12 cellular contexts compared by ENCODE assay signal in genomic region chr9:99762470-99762869, GRCh38. TPM values are rescaled to one million over a fixed set of nuclear protein-coding genes. Genes with fewer than 3 reads are reported as not detected.
A peak's percentile ranks its signal among the peaks of the same experiment; 100 is the strongest.
DNase-seq lines count a peak whose midpoint lies in the region; ATAC-seq lines count a peak whose summit lies in the region.
"Had no signal": no experiment of that assay in that cellular context is flagged by ENCODE, and none has a peak within 500 bp of the region (broad histone marks: within the 10 kb centered on the region; RNA-seq: fewer than 3 reads in every experiment).

No MANE protein-coding gene starts in this region.

- no peaks in the 10 kb centered on the region for H3K79me2 ChIP-seq in mesendoderm (ENCODE audit: control insufficient read depth, insufficient read depth, low read length)

- peak; percentile 100 for ATAC-seq in GM18517 (IDR thresholded peaks at IDR 0.05; ENCODE audit: unreplicated experiment)
- peak; percentile 99 for ATAC-seq in GM21367 (IDR thresholded peaks at IDR 0.05; ENCODE audit: unreplicated experiment)
- ATAC-seq in HG03135 (IDR thresholded peaks at IDR 0.05; ENCODE audit: unreplicated experiment), result peak; percentile 98
- ATAC-seq in activated T-helper 17 cell treated with anti-CD3 and anti-CD28 coated beads, Interleukin-2, amount 50 U/mL, for 72 hours (replicated peaks), result peak; percentile 63
- no peak for ATAC-seq in effector memory CD8-positive, alpha-beta T cell (replicated peaks)

- H3K4me3 Mint-ChIP-seq in activated T-helper 17 cell treated with anti-CD3 and anti-CD28 coated beads, Interleukin-2, amount 50 U/mL, for 72 hours, result no peak overlapping the region
- no peak overlapping the region for H3K4me3 Mint-ChIP-seq in effector memory CD8-positive, alpha-beta T cell

- H2BK15ac ChIP-seq in mesendoderm (replicated peaks; ENCODE audit: low read depth), result no peak overlapping the region

- no peak overlapping the region for H4K5ac ChIP-seq in mesendoderm (ENCODE audit: low read length)

- H3K18ac ChIP-seq in mesendoderm (ENCODE audit: low read length), result no peak overlapping the region

- H2AK5ac ChIP-seq in mesendoderm (ENCODE audit: low read length), result no peak overlapping the region

- H4K8ac ChIP-seq in mesendoderm (ENCODE audit: low read depth, low read length), result no peak overlapping the region

- H2BK120ac ChIP-seq in mesendoderm (ENCODE audit: low read depth, low read length), result no peak overlapping the region

- H3K4me2 ChIP-seq in mesendoderm (ENCODE audit: low read length), result no peak overlapping the region

- H3K9ac ChIP-seq in mesendoderm (ENCODE audit: low read length), result no peak overlapping the region

- H3K9me3 Mint-ChIP-seq in activated T-helper 17 cell treated with anti-CD3 and anti-CD28 coated beads, Interleukin-2, amount 50 U/mL, for 72 hours, result no peaks in the 10 kb centered on the region
- H3K9me3 Mint-ChIP-seq in effector memory CD8-positive, alpha-beta T cell, result no peaks in the 10 kb centered on the region

- no peak overlapping the region for H3K4me3 ChIP-seq in mesendoderm (ENCODE audit: low read length)
- H3K4me3 ChIP-seq: Peyer's patch had no signal

- DNase-seq in activated effector memory CD4-positive, alpha-beta T cell treated with anti-CD3 and anti-CD28 coated beads, Interleukin-2, amount 50 U/mL, for 16 hours, result no peak
- DNase-seq in mesendoderm, result no peak
- DNase-seq in stimulated activated CD4-positive, alpha-beta T cell treated with anti-CD3 and anti-CD28 coated beads, Interleukin-15, amount 100 ng/mL, for 24 hours, result no peak
- no peak for DNase-seq in effector memory CD8-positive, alpha-beta T cell
- DNase-seq: Peyer's patch; retina; stimulated activated naive CD4-positive, alpha-beta T cell treated with Interleukin-2 at 50 U/mL for 16 hours had no signal

- no peaks in the 10 kb centered on the region for H3K36me3 Mint-ChIP-seq in activated T-helper 17 cell treated with anti-CD3 and anti-CD28 coated beads, Interleukin-2, amount 50 U/mL, for 72 hours (ENCODE audit: low read depth)
- no peaks in the 10 kb centered on the region for H3K36me3 Mint-ChIP-seq in effector memory CD8-positive, alpha-beta T cell (ENCODE audit: insufficient read depth)

- no peaks in the 10 kb centered on the region for H3K27me3 ChIP-seq in mesendoderm (ENCODE audit: insufficient read depth, low read length, poor library complexity)
- H3K27me3 ChIP-seq: Peyer's patch had no signal

- H3K4ac ChIP-seq in mesendoderm (ENCODE audit: low read depth, low read length), result no peak overlapping the region

- WGBS in mesendoderm (ENCODE audit: extremely low coverage, insufficient coverage, low lambda C conversion rate), result no CpG with 5 or more reads among the region's 3 CpGs

- no peak overlapping the region for H3K27ac Mint-ChIP-seq in activated T-helper 17 cell treated with anti-CD3 and anti-CD28 coated beads, Interleukin-2, amount 50 U/mL, for 72 hours
- H3K27ac Mint-ChIP-seq in effector memory CD8-positive, alpha-beta T cell, result no peak overlapping the region

- H3K27me3 Mint-ChIP-seq in activated T-helper 17 cell treated with anti-CD3 and anti-CD28 coated beads, Interleukin-2, amount 50 U/mL, for 72 hours, result peaks cover 13% of the 10 kb centered on the region
- peaks cover 9 to 11% of the 10 kb centered on the region in 2 donors for H3K27me3 Mint-ChIP-seq in effector memory CD8-positive, alpha-beta T cell

- no peaks in the 10 kb centered on the region for H3K4me1 ChIP-seq in mesendoderm (ENCODE audit: control insufficient read depth, low read depth, low read length)
- H3K4me1 ChIP-seq: Peyer's patch had no signal

- no peaks in the 10 kb centered on the region for H3K4me1 Mint-ChIP-seq in activated T-helper 17 cell treated with anti-CD3 and anti-CD28 coated beads, Interleukin-2, amount 50 U/mL, for 72 hours
- no peaks in the 10 kb centered on the region for H3K4me1 Mint-ChIP-seq in effector memory CD8-positive, alpha-beta T cell (ENCODE audit: low read depth in 2 of 2)

- H2BK5ac ChIP-seq in mesendoderm (ENCODE audit: low read length), result no peak overlapping the region

- H3K56ac ChIP-seq in mesendoderm (ENCODE audit: low read length), result no peak overlapping the region

- H3K27ac ChIP-seq in mesendoderm (ENCODE audit: low read depth, low read length), result no peak overlapping the region

- no peaks in the 10 kb centered on the region for H3K79me1 ChIP-seq in mesendoderm (ENCODE audit: low read length)

- H3K23ac ChIP-seq in mesendoderm (ENCODE audit: low read length), result no peak overlapping the region

- no peaks in the 10 kb centered on the region for H3K36me3 ChIP-seq in mesendoderm (ENCODE audit: control insufficient read depth, insufficient read depth, low read length)
- H3K36me3 ChIP-seq: Peyer's patch had no signal

RNA-seq across cellular contexts. Expression of gene NR4A3, which starts 59.2 kb away (rescaled TPM):
- total RNA-seq in activated T-helper 17 cell treated with anti-CD3 and anti-CD28 coated beads, Interleukin-2, amount 50 U/mL, for 72 hours, result 10 to 100 TPM in 1 of 2 donors, 1 to 10 TPM in 1; 4.8 to 42.0 TPM
- 0.04 TPM for polyA plus RNA-seq in mesendoderm (2013, experiment 1 of 2)
- 0.06 TPM for polyA plus RNA-seq in mesendoderm (2013, experiment 2 of 2)
- total RNA-seq: G401 had no signal
